In the genomic region with DNA sequence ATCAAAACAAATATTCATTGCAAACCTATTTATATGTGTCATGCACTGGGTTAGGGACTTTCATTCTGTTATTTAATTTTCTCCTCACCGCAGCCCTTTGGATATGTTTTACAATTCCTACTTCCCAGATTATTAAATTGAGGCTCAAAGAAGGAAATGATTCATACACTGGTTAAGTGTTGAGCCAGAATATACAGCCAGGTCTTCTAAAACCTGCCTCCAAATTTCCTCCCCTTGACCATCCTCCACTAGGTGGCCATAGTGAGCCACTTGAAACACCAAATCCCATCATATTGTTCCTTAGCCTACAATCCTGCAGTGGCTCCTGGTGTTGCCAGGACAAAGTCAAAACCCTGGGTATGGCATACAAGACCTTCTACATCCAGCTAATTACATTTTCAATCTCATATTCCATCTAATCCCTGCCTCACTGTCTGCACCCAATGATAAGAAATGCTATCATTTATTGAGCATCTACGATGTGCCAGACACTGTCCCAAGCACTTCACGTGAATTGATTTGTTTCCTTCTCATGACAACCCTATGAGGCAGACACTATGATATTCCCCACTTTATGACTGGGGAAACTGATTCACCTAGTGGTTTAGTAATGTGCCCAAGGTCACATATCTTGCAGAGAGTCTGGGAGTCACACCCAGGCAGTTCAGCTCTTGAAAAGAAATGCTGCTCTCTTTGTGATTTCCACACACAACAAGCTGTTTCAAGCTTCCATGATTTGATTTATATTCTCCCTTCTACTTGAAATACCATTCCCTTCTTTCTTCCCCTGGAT, we compare ENCODE assay signal across 1 cellular context.
TF ChIP-seq lines count a peak whose summit lies in the region.

No MANE protein-coding gene starts in this region.

TF ChIP-seq in endothelial cell of umbilical vein, 7 proteins besides CTCF, POLR2A, EP300 and RAD21:
- TF ChIP-seq, protein P1, sequence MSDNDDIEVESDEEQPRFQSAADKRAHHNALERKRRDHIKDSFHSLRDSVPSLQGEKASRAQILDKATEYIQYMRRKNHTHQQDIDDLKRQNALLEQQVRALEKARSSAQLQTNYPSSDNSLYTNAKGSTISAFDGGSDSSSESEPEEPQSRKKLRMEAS (IDR thresholded peaks at IDR 0.05; ENCODE audit: insufficient read depth, insufficient read length): no peak
- peak; percentile 73 for TF ChIP-seq FOS (IDR thresholded peaks at IDR 0.05; ENCODE audit: borderline replicate concordance, insufficient read depth, low read length)
- peak; percentile 55 for TF ChIP-seq JUN (IDR thresholded peaks at IDR 0.05; ENCODE audit: borderline replicate concordance, insufficient read depth, insufficient read length, low read depth)
